In genomic region chr17:59668816-59669215, GRCh38 we compare ENCODE assay signal across 9 cellular contexts. TPM values are rescaled to one million over a fixed set of nuclear protein-coding genes. Genes with fewer than 3 reads are reported as not detected.
DNase-seq lines count a peak whose midpoint lies in the region; ATAC-seq and TF ChIP-seq lines count a peak whose summit lies in the region.
"Had no signal": no experiment of that assay in that cellular context is flagged by ENCODE, and none has a peak within 500 bp of the region (broad histone marks: within the 10 kb centered on the region; RNA-seq: fewer than 3 reads in every experiment).

No MANE protein-coding gene starts in this region.

- no peaks in the 10 kb centered on the region for H3K9me3 ChIP-seq in mammary epithelial cell (replicated peaks; ENCODE audit: insufficient read depth, low read length)
- H3K9me3 ChIP-seq in mucosa of rectum (ENCODE audit: control insufficient read depth in 2 of 2, low read length in 2 of 2), result no peaks in the 10 kb centered on the region

- peak overlapping the region in 1 of 3 experiments; percentile 19 for H3K4me3 ChIP-seq in mammary epithelial cell (replicated peaks in 1 of 3; ENCODE audit: insufficient read depth in 1 of 3, low read depth in 2 of 3, low read length in 3 of 3)
- no peak overlapping the region for H3K4me3 ChIP-seq in mucosa of rectum (ENCODE audit: low read length in 2 of 2)

- H3K36me3 Mint-ChIP-seq in CD14-positive monocyte, result peaks cover 58 to 66% of the 10 kb centered on the region in 2 donors

- H3K4me2 ChIP-seq in mammary epithelial cell (ENCODE audit: insufficient read depth, low read depth, low read length), result peak overlapping the region; percentile 71

- no peak for ATAC-seq in GM19351 (IDR thresholded peaks at IDR 0.05; ENCODE audit: unreplicated experiment)

- no peak for TF ChIP-seq CTCF in CD14-positive monocyte (IDR thresholded peaks at IDR 0.05)
- TF ChIP-seq CTCF in mammary epithelial cell (conservative IDR thresholded peaks at IDR 0.05 in 1 of 2, IDR thresholded peaks at IDR 0.05 in 1 of 2; ENCODE audit: extremely low read depth in 1 of 2, insufficient read depth in 1 of 2, low read depth in 1 of 2, low read length in 2 of 2), result no peak

- H3K27me3 Mint-ChIP-seq in CD14-positive monocyte (ENCODE audit: low read depth in 3 of 3), result no peaks in the 10 kb centered on the region
- H3K27me3 Mint-ChIP-seq: IgD-negative memory B cell had no signal

- H3K4me1 ChIP-seq in mammary epithelial cell (ENCODE audit: insufficient read depth, low read length) (peaks cover 49% of the 10 kb centered on the region), mucosa of rectum (ENCODE audit: control insufficient read depth in 2 of 2, insufficient read depth in 2 of 2, low read length in 2 of 2) (peaks cover 43 to 52% of the 10 kb centered on the region in 2 donors)

- H4K20me1 ChIP-seq in mammary epithelial cell (ENCODE audit: insufficient read depth, low read length), result no peaks in the 10 kb centered on the region

- peak overlapping the region in 1 of 2 donors; percentile 75 for H3K4me3 Mint-ChIP-seq in CD14-positive monocyte

- H3K36me3 ChIP-seq in mammary epithelial cell (ENCODE audit: insufficient read depth, low read length) (peaks cover 48% of the 10 kb centered on the region), mucosa of rectum (ENCODE audit: control insufficient read depth in 2 of 2, insufficient read depth in 2 of 2, low read length in 2 of 2) (peaks cover 47 to 62% of the 10 kb centered on the region in 2 donors)

- in situ Hi-C loops in mammary epithelial cell (cut with MboI; ENCODE audit: low sequenced_read_pairs in 2 of 2), result no loop called here

- H3K79me2 ChIP-seq in mammary epithelial cell (ENCODE audit: insufficient read depth, low read length), result peaks cover 65% of the 10 kb centered on the region

- H3K4me1 Mint-ChIP-seq in CD14-positive monocyte, result peaks cover 35% of the 10 kb centered on the region

- peaks cover 0 to 2% (median 0%) of the 10 kb centered on the region in 7 donors for H3K9me3 Mint-ChIP-seq in CD14-positive monocyte
- H3K9me3 Mint-ChIP-seq: IgD-negative memory B cell had no signal

- H3K9ac ChIP-seq in mammary epithelial cell (ENCODE audit: insufficient read depth, low read length) (no peak overlapping the region), mucosa of rectum (ENCODE audit: low read depth in 1 of 2, low read length in 2 of 2) (no peak overlapping the region)

- intact Hi-C loops in CD14-positive monocyte (cut with micrococcal nuclease), result loop anchor here in 1 of 2 donors (5.0 kb wide), 1 partner anchor 52 kb away; the partner anchor contains the start of gene CLTC
- intact Hi-C loops in mammary epithelial cell (cut with micrococcal nuclease), result loop anchor here (2.0 kb wide), 1 partner anchor 148 kb away; no protein-coding TSS in a partner anchor

- H3K27ac ChIP-seq in mammary epithelial cell (ENCODE audit: insufficient read depth, low read depth, low read length) (peak overlapping the region; percentile 46), mucosa of rectum (ENCODE audit: low read depth in 2 of 2, low read length in 2 of 2) (peak overlapping the region; percentile 5 to 75)

- no peak overlapping the region for H2AFZ ChIP-seq in mammary epithelial cell (ENCODE audit: low read depth, low read length)

- H3K27ac Mint-ChIP-seq in CD14-positive monocyte, result peak overlapping the region; percentile 77 to 88 (median 87)

- DNase-seq in CD14-positive monocyte (ENCODE audit: low spot score), result no peak
- peak; percentile 94 for DNase-seq in M059J (ENCODE audit: low read depth)
- DNase-seq in mammary epithelial cell, result peak; percentile 81
- no peak for DNase-seq in NAMALWA (ENCODE audit: low spot score)
- DNase-seq in amygdala (lab: John Stamatoyannopoulos, UW), result no peak
- no peak for DNase-seq in ureter (ENCODE audit: low spot score)

- WGBS in mammary epithelial cell (ENCODE audit: low coverage, missing lambda C conversion rate), result 4% methylated on average over 3 of the region's 3 CpGs

- BruUV-seq in mammary epithelial cell (replicated peaks; lab: Mats Ljungman, UMichigan), result no TSS peak

- no peaks in the 10 kb centered on the region for H3K27me3 ChIP-seq in mammary epithelial cell (ENCODE audit: insufficient read depth, low read length)
- H3K27me3 ChIP-seq in mucosa of rectum (ENCODE audit: control insufficient read depth in 2 of 2, insufficient read depth in 2 of 2, low read length in 2 of 2), result no peaks in the 10 kb centered on the region

- dilution Hi-C loops in mammary epithelial cell (cut with HindIII; ENCODE audit: low sequenced_read_pairs), result no loop called here

- CTCF ChIA-PET in mammary epithelial cell (lab: Charles Lee; ENCODE audit: low non-redundant PET), result no interaction called here

RNA-seq across cellular contexts. Expression of gene PTRH2, which starts 38.4 kb away (rescaled TPM):
- polyA plus RNA-seq in CD14-positive monocyte (10 to 100 TPM; 26.0 to 27.0 TPM), mammary epithelial cell (76.2 TPM)
- total RNA-seq in M059J (2014; rRNA removed; shearing (Covaris generic)), result 26.8 and 29.7 TPM in 2 replicates
- total RNA-seq in mammary epithelial cell (10 to 100 TPM; 23.0 to 37.4 TPM), ureter (25.8 TPM)
- polyA minus RNA-seq in mammary epithelial cell, result 3.1 TPM

RNA-seq across cellular contexts. Expression of gene VMP1, which starts 38.6 kb away (rescaled TPM):
- polyA plus RNA-seq in CD14-positive monocyte, result 100 to 1,000 TPM; 386 to 511 TPM
- total RNA-seq in M059J (2014; rRNA removed; shearing (Covaris generic)), result 170 and 171 TPM in 2 replicates
- 100 to 1,000 TPM; 177 to 211 TPM for total RNA-seq in mammary epithelial cell
- 44.4 TPM for polyA plus RNA-seq in mammary epithelial cell
- 106 TPM for polyA minus RNA-seq in mammary epithelial cell
- 335 TPM for total RNA-seq in ureter

RNA-seq across cellular contexts. Expression of gene CLTC, which starts 49.1 kb away (rescaled TPM):
- polyA plus RNA-seq in CD14-positive monocyte (100 to 1,000 TPM in 1 of 2 donors, 10 to 100 TPM in 1; 63.3 to 102 TPM), mammary epithelial cell (267 TPM)
- 204 and 333 TPM in 2 replicates for total RNA-seq in M059J (2014; rRNA removed; shearing (Covaris generic))
- total RNA-seq in mammary epithelial cell (100 to 1,000 TPM; 266 to 356 TPM), ureter (293 TPM)
- 336 TPM for polyA minus RNA-seq in mammary epithelial cell

Comparison
In these comparisons a context has a peak if more than half of its experiments do, and no peak if none do; other contexts are left out.
1. DNase-seq: peak in M059J (single experiment) and mammary epithelial cell (single experiment); none in CD14-positive monocyte (single experiment), NAMALWA (single experiment), amygdala (0 of 56) and ureter (single experiment).